Comparison of ENCODE assay signal across 22 cellular contexts in genomic region chr1:72006092-72006491, GRCh38.
"Had no signal": no experiment of that assay in that cellular context is flagged by ENCODE, and none has a peak within 500 bp of the region (broad histone marks: within the 10 kb centered on the region; RNA-seq: fewer than 3 reads in every experiment).

No MANE protein-coding gene starts in this region.

- H3K4me1 ChIP-seq: body of pancreas, lower lobe of right lung, upper lobe of right lung had no signal

- H3K27ac ChIP-seq: adrenal gland, body of pancreas, coronary artery, hepatocyte, lower lobe of right lung, pancreas, thoracic aorta, upper lobe of right lung, VCaP had no signal

- H3K4me3 ChIP-seq: adrenal gland, body of pancreas, coronary artery, hepatocyte, lower lobe of right lung, pancreas, thoracic aorta, upper lobe of right lung had no signal

- H3K9me3 ChIP-seq: adrenal gland, body of pancreas, lower lobe of right lung, pancreas, thoracic aorta, upper lobe of right lung had no signal

- H3K4me2 ChIP-seq: hepatocyte had no signal

- H3K36me3 ChIP-seq: adrenal gland, lower lobe of right lung, pancreas, thoracic aorta, upper lobe of right lung had no signal

- H2AFZ ChIP-seq: hepatocyte had no signal

- DNase-seq: activated CD4-positive, alpha-beta T cell treated with anti-CD3 and anti-CD28 coated beads for 1 hour; activated CD8-positive, alpha-beta memory T cell treated with anti-CD3 and anti-CD28 coated beads for 24 hours; activated gamma-delta T cell; activated T-cell treated with anti-CD3 and anti-CD28 coated beads, Interleukin-2, amount 50 U/mL, for 72 hours; adrenal gland; body of pancreas; caudate nucleus; effector CD4-positive, alpha-beta T cell; islet precursor cell; lower lobe of right lung; naive thymus-derived CD8-positive, alpha-beta T cell; pancreas; stimulated activated CD4-positive, alpha-beta T cell treated with anti-CD3 and anti-CD28 coated beads, Interleukin-4, amount 100 ng/mL, for 4 hours; SW 1271; T-helper 2 cell; upper lobe of right lung had no signal

- ATAC-seq: activated T-cell treated with anti-CD3 and anti-CD28 coated beads, Interleukin-2, amount 50 U/mL, for 72 hours; body of pancreas; lower lobe of right lung; naive thymus-derived CD8-positive, alpha-beta T cell; pancreas; sciatic nerve; stimulated activated memory B cell treated with anti-CD40 and anti-IgM and Interleukin-4, amounts not matched to agents 10 μg/mL and 1 μg/mL and 100 μg/mL, for 72 hours; upper lobe of right lung had no signal

- H3K27me3 ChIP-seq: adrenal gland, body of pancreas, hepatocyte, pancreas, upper lobe of right lung had no signal
